Comparison of ENCODE assay signal across 13 cellular contexts in the genomic region with DNA sequence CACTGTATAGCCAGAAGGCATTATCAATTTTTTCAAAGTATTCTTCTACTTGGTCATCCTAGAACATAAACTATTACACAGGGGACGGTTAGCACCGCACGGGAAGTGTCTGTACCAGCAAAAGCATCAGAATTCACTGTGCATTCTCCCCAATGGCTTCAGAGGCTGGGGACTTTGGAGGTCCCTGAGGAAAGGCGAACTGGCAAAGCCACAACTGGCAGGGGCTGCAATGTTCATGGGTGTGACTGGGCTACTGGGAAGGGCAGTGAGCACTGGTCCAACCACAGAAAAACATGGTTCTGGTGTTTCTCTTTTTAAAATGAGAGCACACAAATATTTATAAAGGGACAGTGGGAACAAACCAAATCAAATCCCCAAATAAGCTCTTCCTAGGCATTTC.
A peak's percentile ranks its signal among the peaks of the same experiment; 100 is the strongest.
DNase-seq lines count a peak whose midpoint lies in the region; ATAC-seq, FAIRE-seq and TF ChIP-seq lines count a peak whose summit lies in the region.
"Had no signal": no experiment of that assay in that cellular context is flagged by ENCODE, and none has a peak within 500 bp of the region (broad histone marks: within the 10 kb centered on the region; RNA-seq: fewer than 3 reads in every experiment).

No MANE protein-coding gene starts in this region.

- no peak for ATAC-seq in activated naive CD8-positive, alpha-beta T cell treated with anti-CD3 and anti-CD28 coated beads, Interleukin-2, amount 50 U/mL, for 24 hours
- ATAC-seq: A549 had no signal

- no peak overlapping the region for H3K4me3 Mint-ChIP-seq in activated naive CD8-positive, alpha-beta T cell
- H3K4me3 Mint-ChIP-seq in activated naive CD8-positive, alpha-beta T cell treated with anti-CD3 and anti-CD28 coated beads, Interleukin-2, amount 50 U/mL, for 24 hours = no peak overlapping the region
- no peak overlapping the region for H3K4me3 Mint-ChIP-seq in activated T-helper 1 cell treated with anti-CD3 and anti-CD28 coated beads, Interleukin-12 subunit alpha, Interleukin-12 subunit beta, Interleukin-2, Interleukin-4 antibody, amounts not matched to agents 30 ng/mL and 10 ng/mL and 1 ng/mL, durations not matched to agents 14 hours and 24 hours and 36 hours
- H3K4me3 Mint-ChIP-seq: CD4-positive, alpha-beta memory T cell had no signal

- no peak for TF ChIP-seq POLR2A in esophagus muscularis mucosa (IDR thresholded peaks at IDR 0.05; ENCODE audit: low read depth)

- no peaks in the 10 kb centered on the region for H3K27me3 ChIP-seq in esophagus muscularis mucosa
- H3K27me3 ChIP-seq: BE2C had no signal

- H3K9me3 ChIP-seq in esophagus muscularis mucosa = no peaks in the 10 kb centered on the region
- H3K9me3 ChIP-seq: A549, BE2C, HAP-1 had no signal

- 90% methylated on average over 4 of the region's 4 CpGs for WGBS in esophagus muscularis mucosa

- peak overlapping the region; percentile 47 for H3K27ac Mint-ChIP-seq in activated naive CD8-positive, alpha-beta T cell
- H3K27ac Mint-ChIP-seq in activated naive CD8-positive, alpha-beta T cell treated with anti-CD3 and anti-CD28 coated beads, Interleukin-2, amount 50 U/mL, for 24 hours = no peak overlapping the region
- peak overlapping the region; percentile 1 for H3K27ac Mint-ChIP-seq in activated T-helper 1 cell treated with anti-CD3 and anti-CD28 coated beads, Interleukin-12 subunit alpha, Interleukin-12 subunit beta, Interleukin-2, Interleukin-4 antibody, amounts not matched to agents 30 ng/mL and 10 ng/mL and 1 ng/mL, durations not matched to agents 14 hours and 24 hours and 36 hours
- H3K27ac Mint-ChIP-seq: CD4-positive, alpha-beta memory T cell had no signal

- H3K4me3 ChIP-seq in esophagus muscularis mucosa = no peak overlapping the region
- H3K4me3 ChIP-seq: A549, HAP-1 had no signal

- no peaks in the 10 kb centered on the region for H3K27me3 Mint-ChIP-seq in activated naive CD8-positive, alpha-beta T cell
- H3K27me3 Mint-ChIP-seq in activated naive CD8-positive, alpha-beta T cell treated with anti-CD3 and anti-CD28 coated beads, Interleukin-2, amount 50 U/mL, for 24 hours = no peaks in the 10 kb centered on the region
- H3K27me3 Mint-ChIP-seq in activated T-helper 1 cell treated with anti-CD3 and anti-CD28 coated beads, Interleukin-12 subunit alpha, Interleukin-12 subunit beta, Interleukin-2, Interleukin-4 antibody, amounts not matched to agents 30 ng/mL and 10 ng/mL and 1 ng/mL, durations not matched to agents 14 hours and 24 hours and 36 hours (ENCODE audit: insufficient read depth) = no peaks in the 10 kb centered on the region
- H3K27me3 Mint-ChIP-seq: CD4-positive, alpha-beta memory T cell had no signal

- peaks cover 25% of the 10 kb centered on the region for H3K4me1 Mint-ChIP-seq in activated naive CD8-positive, alpha-beta T cell (ENCODE audit: low read depth)
- peaks cover 32% of the 10 kb centered on the region for H3K4me1 Mint-ChIP-seq in activated naive CD8-positive, alpha-beta T cell treated with anti-CD3 and anti-CD28 coated beads, Interleukin-2, amount 50 U/mL, for 24 hours
- peaks cover 35% of the 10 kb centered on the region for H3K4me1 Mint-ChIP-seq in activated T-helper 1 cell treated with anti-CD3 and anti-CD28 coated beads, Interleukin-12 subunit alpha, Interleukin-12 subunit beta, Interleukin-2, Interleukin-4 antibody, amounts not matched to agents 30 ng/mL and 10 ng/mL and 1 ng/mL, durations not matched to agents 14 hours and 24 hours and 36 hours (ENCODE audit: low read depth)
- H3K4me1 Mint-ChIP-seq: CD4-positive, alpha-beta memory T cell had no signal

- no peaks in the 10 kb centered on the region for H3K4me1 ChIP-seq in esophagus muscularis mucosa
- H3K4me1 ChIP-seq: A549, BE2C, HAP-1 had no signal

- TF ChIP-seq EP300 in esophagus muscularis mucosa (IDR thresholded peaks at IDR 0.05) = no peak

- H3K27ac ChIP-seq in esophagus muscularis mucosa (replicated peaks in 1 of 4) = no peak overlapping the region
- H3K27ac ChIP-seq: A549, C4-2B had no signal

- no peak for TF ChIP-seq CTCF in esophagus muscularis mucosa (IDR thresholded peaks at IDR 0.05)

- H3K36me3 Mint-ChIP-seq in activated naive CD8-positive, alpha-beta T cell = peaks cover 49% of the 10 kb centered on the region
- peaks cover 89% of the 10 kb centered on the region for H3K36me3 Mint-ChIP-seq in activated naive CD8-positive, alpha-beta T cell treated with anti-CD3 and anti-CD28 coated beads, Interleukin-2, amount 50 U/mL, for 24 hours (ENCODE audit: low read depth)
- peaks cover 75% of the 10 kb centered on the region for H3K36me3 Mint-ChIP-seq in activated T-helper 1 cell treated with anti-CD3 and anti-CD28 coated beads, Interleukin-12 subunit alpha, Interleukin-12 subunit beta, Interleukin-2, Interleukin-4 antibody, amounts not matched to agents 30 ng/mL and 10 ng/mL and 1 ng/mL, durations not matched to agents 14 hours and 24 hours and 36 hours (ENCODE audit: low read depth)

- DNase-seq in activated naive CD8-positive, alpha-beta T cell treated with anti-CD3 and anti-CD28 coated beads, Interleukin-2, amount 50 U/mL, for 24 hours = no peak
- DNase-seq in activated T-helper 1 cell treated with anti-CD3 and anti-CD28 coated beads, Interleukin-12 subunit alpha, Interleukin-12 subunit beta, Interleukin-2, Interleukin-4 antibody, amounts not matched to agents 30 ng/mL and 10 ng/mL and 1 ng/mL, durations not matched to agents 14 hours and 24 hours and 36 hours (ENCODE audit: low spot score) = no peak
- DNase-seq in esophagus muscularis mucosa (ENCODE audit: extremely low spot score) (peak; percentile 66), NCI-H1436 (lab: John Stamatoyannopoulos, UW) (no peak), HTR-8/SVneo (ENCODE audit: insufficient read length, low spot score) (no peak)
- DNase-seq: BE2C; CD4-positive, alpha-beta memory T cell; DMS79; GOT3 had no signal

- no peak for FAIRE-seq in HTR-8/SVneo (lab: Jason Lieb, UNC)
- FAIRE-seq: A549 had no signal

- H3K36me3 ChIP-seq in esophagus muscularis mucosa = peaks cover 18 to 67% (median 61%) of the 10 kb centered on the region in 4 donors

- intact Hi-C loops in activated T-helper 1 cell treated with anti-CD3 and anti-CD28 coated beads, Interleukin-12 subunit alpha, Interleukin-12 subunit beta, Interleukin-2, Interleukin-4 antibody, amounts not matched to agents 30 ng/mL and 10 ng/mL and 1 ng/mL, durations not matched to agents 14 hours and 24 hours and 36 hours (cut with micrococcal nuclease) = no loop called here
- intact Hi-C loops in esophagus muscularis mucosa (cut with DNase I) = no loop called here

- no peaks in the 10 kb centered on the region for H3K9me3 Mint-ChIP-seq in activated naive CD8-positive, alpha-beta T cell (ENCODE audit: low read depth)
- H3K9me3 Mint-ChIP-seq in activated naive CD8-positive, alpha-beta T cell treated with anti-CD3 and anti-CD28 coated beads, Interleukin-2, amount 50 U/mL, for 24 hours = peaks cover 11% of the 10 kb centered on the region
- H3K9me3 Mint-ChIP-seq in activated T-helper 1 cell treated with anti-CD3 and anti-CD28 coated beads, Interleukin-12 subunit alpha, Interleukin-12 subunit beta, Interleukin-2, Interleukin-4 antibody, amounts not matched to agents 30 ng/mL and 10 ng/mL and 1 ng/mL, durations not matched to agents 14 hours and 24 hours and 36 hours = peaks cover 17% of the 10 kb centered on the region
